In the genomic region with DNA sequence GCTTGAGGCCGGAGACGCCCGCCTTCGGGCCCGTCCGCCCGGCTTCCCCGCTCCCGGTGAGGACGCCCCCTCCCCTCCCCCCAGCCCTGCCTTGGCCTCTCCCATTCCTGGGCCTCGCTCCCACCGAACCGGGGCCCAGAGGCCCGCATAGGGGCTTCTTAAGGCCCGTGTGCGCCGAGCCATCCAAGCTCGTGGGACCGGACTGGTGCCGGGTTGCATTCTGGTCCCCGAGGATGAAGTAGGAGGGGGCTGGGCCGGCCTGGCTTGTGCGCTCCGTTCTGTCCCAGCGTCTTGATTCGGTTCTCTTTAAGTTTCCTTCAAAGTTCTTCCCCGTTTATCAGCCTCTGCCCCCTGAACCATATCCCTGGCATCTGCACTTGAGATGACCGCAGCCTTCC, we compare ENCODE assay signal across 8 cellular contexts. TPM values are rescaled to one million over a fixed set of nuclear protein-coding genes. Genes with fewer than 3 reads are reported as not detected.
A peak's percentile ranks its signal among the peaks of the same experiment; 100 is the strongest.
DNase-seq lines count a peak whose midpoint lies in the region; ATAC-seq, FAIRE-seq and TF ChIP-seq lines count a peak whose summit lies in the region.

No MANE protein-coding gene starts in this region.

- intact Hi-C loops in Calu3 (cut with micrococcal nuclease; ENCODE audit: unreplicated experiment) = loop anchor here (5.0 kb wide), 2 partner anchors 125 to 205 kb away; a partner anchor contains a TSS
- intact Hi-C loops in posterior vena cava (cut with DNase I) = loop anchor here in 1 of 2 donors (10.0 kb wide), 2 partner anchors 127 to 207 kb away; a partner anchor contains a TSS

- H3K4me3 Mint-ChIP-seq in Calu3 (ENCODE audit: low read depth, unreplicated experiment) (peak overlapping the region; percentile 90), astrocyte (ENCODE audit: unreplicated experiment) (peak overlapping the region; percentile 97)

- H2AFZ ChIP-seq in astrocyte (ENCODE audit: low read depth, low read length) = no peak overlapping the region

- peaks cover 24% of the 10 kb centered on the region for H4K20me1 ChIP-seq in astrocyte (ENCODE audit: insufficient read depth, low read length)

- H3K27ac ChIP-seq in astrocyte (ENCODE audit: low read depth, low read length) (peak overlapping the region; percentile 74), lung (ENCODE audit: low read depth in 1 of 2, low read length in 1 of 2) (peak overlapping the region; percentile 95 to 97)

- TF ChIP-seq CTCF in Calu3 (IDR thresholded peaks at IDR 0.05; ENCODE audit: unreplicated experiment) (no peak), astrocyte (IDR thresholded peaks at IDR 0.05; ENCODE audit: insufficient read depth, low read depth, low read length) (no peak), lung (IDR thresholded peaks at IDR 0.05; ENCODE audit: control extremely low read depth, extremely low read depth) (no peak)

- ATAC-seq in HG03039 (IDR thresholded peaks at IDR 0.05; ENCODE audit: unreplicated experiment) = peak; percentile 1
- no peak for ATAC-seq in lung (ENCODE audit: insufficient read depth, low FRiP score)
- ATAC-seq in GM18519 (IDR thresholded peaks at IDR 0.05; ENCODE audit: low FRiP score, unreplicated experiment) = no peak

- H3K4me1 Mint-ChIP-seq in Calu3 (ENCODE audit: low read depth, unreplicated experiment) (peaks cover 40% of the 10 kb centered on the region), astrocyte (ENCODE audit: low read depth, unreplicated experiment) (peaks cover 17% of the 10 kb centered on the region)

- H3K4me3 ChIP-seq in astrocyte (ENCODE audit: insufficient read depth, low read depth, low read length) = peak overlapping the region; percentile 88
- H3K4me3 ChIP-seq in lung = peak overlapping the region; percentile 79

- CTCF ChIA-PET in Calu3 (lab: Charles Lee) = interaction anchor here (2.2 kb wide), 1 partner anchor 126 kb away, joined by 13 read pairs; a partner anchor contains a TSS

- H3K27me3 Mint-ChIP-seq in Calu3 (ENCODE audit: unreplicated experiment) = no peaks in the 10 kb centered on the region
- no peaks in the 10 kb centered on the region for H3K27me3 Mint-ChIP-seq in astrocyte (ENCODE audit: low read depth, unreplicated experiment)

- peak overlapping the region; percentile 86 for H3K27ac Mint-ChIP-seq in Calu3 (ENCODE audit: unreplicated experiment)
- peak overlapping the region; percentile 92 for H3K27ac Mint-ChIP-seq in astrocyte (ENCODE audit: unreplicated experiment)

- peak overlapping the region; percentile 88 for H3K9ac ChIP-seq in astrocyte (ENCODE audit: low read length)

- FAIRE-seq in astrocyte (lab: Jason Lieb, UNC) = no peak

- WGBS in lung, 2 donors = 0 to 1% methylated on average over 28 of the region's 28 CpGs

- H3K36me3 Mint-ChIP-seq in Calu3 (ENCODE audit: insufficient read depth, unreplicated experiment) (peaks cover 78% of the 10 kb centered on the region), astrocyte (ENCODE audit: low read depth, unreplicated experiment) (peaks cover 8% of the 10 kb centered on the region)

- H3K27me3 ChIP-seq in astrocyte (ENCODE audit: insufficient read depth, low read length) = no peaks in the 10 kb centered on the region
- no peaks in the 10 kb centered on the region for H3K27me3 ChIP-seq in lung (ENCODE audit: control insufficient read depth, insufficient read depth)

- peaks cover 25% of the 10 kb centered on the region for H3K4me1 ChIP-seq in astrocyte (ENCODE audit: insufficient read depth, low read length)
- H3K4me1 ChIP-seq in lung (ENCODE audit: control insufficient read depth in 2 of 2, insufficient read depth in 2 of 2, low read length in 2 of 2) = peaks cover 0 to 18% of the 10 kb centered on the region in 2 donors

- H3K9me3 ChIP-seq in astrocyte (ENCODE audit: insufficient read depth, low read depth, low read length) (no peaks in the 10 kb centered on the region), lung (ENCODE audit: control insufficient read depth in 2 of 2, insufficient read depth in 1 of 2, low read length in 1 of 2) (no peaks in the 10 kb centered on the region)

- DNase-seq in Calu3 = no peak
- no peak for DNase-seq in astrocyte (ENCODE audit: low read depth)
- no peak for DNase-seq in lung (ENCODE audit: low spot score)
- no peak for DNase-seq in posterior vena cava (ENCODE audit: low spot score)
- no peak for DNase-seq in amygdala (lab: John Stamatoyannopoulos, UW)
- no peak for DNase-seq in DMS114 treated with DMSO at 0.1 percent for 48 hours (lab: John Stamatoyannopoulos, UW; ENCODE audit: unreplicated experiment)

- peaks cover 48% of the 10 kb centered on the region for H3K79me2 ChIP-seq in astrocyte (ENCODE audit: insufficient read depth, low read length)

- H3K36me3 ChIP-seq in astrocyte (ENCODE audit: insufficient read depth, low read length) (peaks cover 22% of the 10 kb centered on the region), lung (ENCODE audit: control insufficient read depth in 2 of 2, insufficient read depth in 2 of 2, low read length in 2 of 2) (peaks cover 9 to 29% of the 10 kb centered on the region in 2 donors)

- H3K9me3 Mint-ChIP-seq in Calu3 (ENCODE audit: low read depth, unreplicated experiment) (no peaks in the 10 kb centered on the region), astrocyte (ENCODE audit: unreplicated experiment) (no peaks in the 10 kb centered on the region)

- no TSS peak for BruUV-seq in Calu3 (replicated peaks; lab: Mats Ljungman, UMichigan)

- H3K4me2 ChIP-seq in astrocyte (ENCODE audit: low read length) = peak overlapping the region; percentile 100

RNA-seq across cellular contexts. Expression of a gene that starts 0.5 kb away (rescaled TPM):
- total RNA-seq in Calu3 (2022) = 52.0 and 54.3 TPM in 2 replicates
- total RNA-seq in astrocyte = 51.4 and 58.7 TPM in 2 replicates
- 10 to 100 TPM; 34.0 to 48.3 TPM for total RNA-seq in lung
- polyA plus RNA-seq in lung = 10 to 100 TPM; 48.9 to 54.4 TPM
- 10 to 100 TPM; 36.2 to 48.2 TPM for total RNA-seq in posterior vena cava

RNA-seq across cellular contexts. Expression of a gene that starts 3.7 kb away (rescaled TPM):
- 19.7 and 25.7 TPM in 2 replicates for total RNA-seq in Calu3 (2022)
- total RNA-seq in astrocyte = 0.43 and 0.93 TPM in 2 replicates
- total RNA-seq in lung = 100 to 1,000 TPM in 1 of 2 donors, 10 to 100 TPM in 1; 48.7 to 140 TPM
- polyA plus RNA-seq in lung = 100 to 1,000 TPM in 1 of 2 donors, 10 to 100 TPM in 1; 86.0 to 101 TPM
- total RNA-seq in posterior vena cava = 10 to 100 TPM; 15.5 to 33.3 TPM

RNA-seq across cellular contexts. Expression of a gene that starts 13.3 kb away (rescaled TPM):
- total RNA-seq in Calu3 (2022) = 7.7 and 8.4 TPM in 2 replicates
- 2.4 and 3.4 TPM in 2 replicates for total RNA-seq in astrocyte
- 10 to 100 TPM; 15.1 to 46.5 TPM for total RNA-seq in lung
- polyA plus RNA-seq in lung = 10 to 100 TPM; 35.4 to 72.2 TPM
- total RNA-seq in posterior vena cava = 10 to 100 TPM; 52.0 to 65.1 TPM

RNA-seq across cellular contexts. Expression of a gene that starts 17.2 kb away (rescaled TPM):
- total RNA-seq in Calu3 (2022) = 28.6 and 50.0 TPM in 2 replicates
- 4.4 and 6.2 TPM in 2 replicates for total RNA-seq in astrocyte
- 100 to 1,000 TPM in 1 of 2 donors, 10 to 100 TPM in 1; 33.3 to 358 TPM for total RNA-seq in lung
- polyA plus RNA-seq in lung = 100 to 1,000 TPM; 431 to 595 TPM
- 100 to 1,000 TPM; 111 to 158 TPM for total RNA-seq in posterior vena cava

RNA-seq across cellular contexts. Expression of a gene that starts 21.4 kb away (rescaled TPM):
- total RNA-seq in Calu3 (2022) = 34.6 and 36.3 TPM in 2 replicates
- total RNA-seq in astrocyte = 44.6 and 51.2 TPM in 2 replicates
- 10 to 100 TPM; 42.3 to 71.5 TPM for total RNA-seq in lung
- polyA plus RNA-seq in lung = 10 to 100 TPM; 98.1 to 99.5 TPM
- total RNA-seq in posterior vena cava = 10 to 100 TPM; 24.7 to 31.2 TPM
